In the genomic region with DNA sequence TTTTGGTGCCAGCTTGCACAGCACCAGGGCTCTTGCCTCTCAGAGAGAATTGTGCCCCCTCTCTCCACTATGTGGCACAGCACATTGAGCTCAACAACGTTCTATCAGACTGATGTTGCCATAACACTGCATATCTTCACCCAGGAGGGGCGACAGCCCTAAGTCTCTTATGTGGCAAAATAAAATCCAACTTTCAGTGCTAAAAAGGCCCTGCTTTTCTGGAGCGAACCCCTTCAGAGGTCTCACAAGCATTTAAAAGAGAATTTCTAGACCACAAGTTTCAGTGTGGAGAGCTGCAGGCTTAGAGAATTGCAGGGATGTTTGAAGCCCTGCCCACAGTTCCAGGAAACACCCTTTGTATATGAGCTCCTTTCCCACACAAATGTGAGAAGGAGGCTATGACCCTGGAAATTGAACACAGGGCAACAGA, we compare ENCODE assay signal across 11 cellular contexts.
A peak's percentile ranks its signal among the peaks of the same experiment; 100 is the strongest.
DNase-seq lines count a peak whose midpoint lies in the region; ATAC-seq and TF ChIP-seq lines count a peak whose summit lies in the region.
"Had no signal": no experiment of that assay in that cellular context is flagged by ENCODE, and none has a peak within 500 bp of the region (broad histone marks: within the 10 kb centered on the region; RNA-seq: fewer than 3 reads in every experiment).

No MANE protein-coding gene starts in this region.

- intact Hi-C loops in CD4-positive, alpha-beta T cell (cut with DNase I, micrococcal nuclease), result loop anchor here in 1 of 2 experiments (5.0 kb wide), 2 partner anchors 35 to 290 kb away; no protein-coding TSS in a partner anchor
- intact Hi-C loops in lower lobe of right lung (cut with DNase I), result no loop called here
- intact Hi-C loops in posterior vena cava (cut with DNase I), result no loop called here

- peaks cover 56% of the 10 kb centered on the region for H3K4me1 Mint-ChIP-seq in CD4-positive, alpha-beta T cell (ENCODE audit: low read depth)
- peaks cover 57% of the 10 kb centered on the region for H3K4me1 Mint-ChIP-seq in activated naive CD8-positive, alpha-beta T cell (ENCODE audit: low read depth)

- no peaks in the 10 kb centered on the region for H3K9me3 ChIP-seq in CD4-positive, alpha-beta T cell (ENCODE audit: control insufficient read depth, low read length)
- H3K9me3 ChIP-seq in lower lobe of right lung, result no peaks in the 10 kb centered on the region
- H3K9me3 ChIP-seq: gastroesophageal sphincter, vagina had no signal

- H3K36me3 Mint-ChIP-seq in CD4-positive, alpha-beta T cell (ENCODE audit: low read depth), result no peaks in the 10 kb centered on the region
- H3K36me3 Mint-ChIP-seq in activated naive CD8-positive, alpha-beta T cell, result peaks cover 4% of the 10 kb centered on the region

- CTCF ChIA-PET in CD4-positive, alpha-beta T cell (lab: Charles Lee), result interaction anchor here (0.6 kb wide), 1 partner anchor 494 kb away, joined by 3 read pairs; no protein-coding TSS in a partner anchor

- POLR2A ChIA-PET in CD4-positive, alpha-beta T cell (lab: Charles Lee), result interaction anchor here (0.6 to 0.9 kb wide), 3 partner anchors 11 to 328 kb away, joined by 3 to 5 read pairs (median 3); no protein-coding TSS in a partner anchor

- no peak for TF ChIP-seq CTCF in CD4-positive, alpha-beta T cell (IDR thresholded peaks at IDR 0.05)
- TF ChIP-seq CTCF in lower lobe of right lung (IDR thresholded peaks at IDR 0.05), result no peak

- no peaks in the 10 kb centered on the region for H3K9me3 Mint-ChIP-seq in CD4-positive, alpha-beta T cell
- peaks cover 9% of the 10 kb centered on the region for H3K9me3 Mint-ChIP-seq in activated naive CD8-positive, alpha-beta T cell (ENCODE audit: low read depth)

- H3K27me3 ChIP-seq in CD4-positive, alpha-beta T cell (ENCODE audit: control insufficient read depth, insufficient read depth, low read length), result no peaks in the 10 kb centered on the region
- no peaks in the 10 kb centered on the region for H3K27me3 ChIP-seq in lower lobe of right lung (ENCODE audit: low read depth)
- H3K27me3 ChIP-seq: gastroesophageal sphincter, vagina had no signal

- peaks cover 26% of the 10 kb centered on the region for H3K4me1 ChIP-seq in lower lobe of right lung

- H3K27me3 Mint-ChIP-seq in CD4-positive, alpha-beta T cell, result no peaks in the 10 kb centered on the region
- H3K27me3 Mint-ChIP-seq in activated naive CD8-positive, alpha-beta T cell, result no peaks in the 10 kb centered on the region

- no peak for DNase-seq in CD4-positive, alpha-beta T cell
- DNase-seq in Jurkat, Clone E6-1 (ENCODE audit: low read depth, low spot score), result peak; percentile 77
- DNase-seq in lower lobe of right lung (no peak), NCI-H1436 treated with DMSO at 0.1 percent for 48 hours (lab: John Stamatoyannopoulos, UW) (no peak), posterior vena cava (ENCODE audit: low spot score) (no peak)
- DNase-seq: activated CD4-positive, CD25-positive, alpha-beta regulatory T cell had no signal

- peak overlapping the region; percentile 60 for H3K27ac Mint-ChIP-seq in CD4-positive, alpha-beta T cell
- peak overlapping the region; percentile 81 for H3K27ac Mint-ChIP-seq in activated naive CD8-positive, alpha-beta T cell

- H3K27ac ChIP-seq in CD4-positive, alpha-beta T cell (ENCODE audit: low read depth, low read length), result peak overlapping the region; percentile 48
- peak overlapping the region; percentile 61 for H3K27ac ChIP-seq in lower lobe of right lung
- H3K27ac ChIP-seq: gastroesophageal sphincter, vagina had no signal

- H3K4me3 Mint-ChIP-seq in CD4-positive, alpha-beta T cell, result peak overlapping the region; percentile 31
- peak overlapping the region; percentile 37 for H3K4me3 Mint-ChIP-seq in activated naive CD8-positive, alpha-beta T cell

- no peaks in the 10 kb centered on the region for H3K36me3 ChIP-seq in lower lobe of right lung
- H3K36me3 ChIP-seq: gastroesophageal sphincter, vagina had no signal

- H3K4me3 ChIP-seq in Jurkat, Clone E6-1 (ENCODE audit: low read length), result no peak overlapping the region
- no peak overlapping the region for H3K4me3 ChIP-seq in lower lobe of right lung
- H3K4me3 ChIP-seq: gastroesophageal sphincter, vagina had no signal

- peak; percentile 60 for ATAC-seq in CD4-positive, alpha-beta T cell (ENCODE audit: poor library complexity)
- ATAC-seq in lower lobe of right lung (no peak), HG03354 (IDR thresholded peaks at IDR 0.05; ENCODE audit: poor library complexity, severe bottlenecking, unreplicated experiment) (no peak), GM19035 (IDR thresholded peaks at IDR 0.05; ENCODE audit: unreplicated experiment) (no peak)
- ATAC-seq: gastroesophageal sphincter had no signal
